ENCODE assay signal across 13 cellular contexts in the genomic region with DNA sequence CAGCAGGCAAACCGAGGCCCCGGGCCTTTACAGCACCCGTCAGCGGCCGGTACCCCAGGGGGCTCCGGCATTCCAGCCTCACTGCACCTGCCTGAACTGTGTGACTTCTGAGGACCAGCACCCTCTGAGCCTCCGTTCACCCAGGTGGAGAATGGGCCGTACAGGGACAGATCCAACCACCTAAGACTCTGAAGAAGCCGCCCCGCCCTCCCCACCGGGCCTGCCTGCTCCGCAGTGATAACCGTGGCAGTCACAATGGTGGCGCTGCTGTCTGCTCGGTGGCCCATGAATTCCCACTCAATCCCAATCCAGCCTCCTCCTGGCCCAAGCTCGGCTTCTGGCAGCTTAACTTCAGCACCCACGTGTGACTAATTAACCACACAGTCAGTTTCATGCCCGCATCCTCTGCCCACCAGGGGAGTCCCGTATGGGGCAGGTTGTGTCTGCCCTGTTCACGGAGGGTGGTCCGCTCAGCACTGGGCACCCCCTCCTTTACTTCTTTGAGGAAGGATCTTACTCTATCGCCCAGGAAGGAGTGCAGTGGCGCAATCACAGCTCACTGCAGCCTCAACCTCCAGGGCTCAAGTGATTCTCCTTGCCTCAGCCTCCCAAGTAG. TPM values are rescaled to one million over a fixed set of nuclear protein-coding genes. Genes with fewer than 3 reads are reported as not detected.
DNase-seq lines count a peak whose midpoint lies in the region; ATAC-seq, FAIRE-seq and TF ChIP-seq lines count a peak whose summit lies in the region.
"Had no signal": no experiment of that assay in that cellular context is flagged by ENCODE, and none has a peak within 500 bp of the region (broad histone marks: within the 10 kb centered on the region; RNA-seq: fewer than 3 reads in every experiment).

No MANE protein-coding gene starts in this region.

- no peaks in the 10 kb centered on the region for H3K27me3 Mint-ChIP-seq in activated CD4-positive, alpha-beta T cell treated with anti-CD3 and anti-CD28 coated beads, Interleukin-2, amount 10 ng/mL, durations not matched to agents 24 days and 14 days
- H3K27me3 Mint-ChIP-seq in stimulated activated naive CD8-positive, alpha-beta T cell treated with anti-CD3 and anti-CD28 coated beads, Interleukin-15, Interleukin-2, amounts not matched to agents 100 ng/mL and 50 ng/mL, for 24 hours = no peaks in the 10 kb centered on the region

- in situ Hi-C loops in GM12878 (cut with MboI) (loop anchor here (5.0 kb wide), 1 partner anchor 42 kb away; the partner anchor contains the start of gene UQCR11), HAP-1 (cut with MboI; ENCODE audit: low sequenced_read_pairs) (no loop called here)

- FAIRE-seq in GM12878 (lab: Jason Lieb, UNC) = peak; percentile 49
- FAIRE-seq: A204.1 had no signal

- H3K36me3 ChIP-seq in GM12878 (ENCODE audit: control insufficient read depth in 2 of 2, insufficient read depth in 2 of 2, low read length in 1 of 2) = peaks cover 4 to 17% of the 10 kb centered on the region in 2 experiments; a peak in 3 of 4 replicates
- peaks cover 57% of the 10 kb centered on the region for H3K36me3 ChIP-seq in HAP-1 (replicated peaks)

- no peak for DNase-seq in activated CD4-positive, alpha-beta T cell treated with anti-CD3 and anti-CD28 coated beads, Interleukin-2, amount 10 ng/mL, durations not matched to agents 24 days and 14 days
- DNase-seq in activated CD4-positive, alpha-beta T cell treated with anti-CD3 and anti-CD28 coated beads, Interleukin-2, amount 50 U/mL, for 4 hours = no peak
- no peak for DNase-seq in GM12878 (ENCODE audit: low read depth, low spot score)
- DNase-seq in NCI-H526 treated with DMSO at 0.1 percent for 48 hours (lab: John Stamatoyannopoulos, UW) = no peak
- DNase-seq in NCI-H510A (lab: John Stamatoyannopoulos, UW) = no peak
- no peak for DNase-seq in HAP-1 (ENCODE audit: low spot score in 2 of 2)
- DNase-seq: activated CD4-positive, alpha-beta T cell treated with anti-CD3 and anti-CD28 coated beads, Interleukin-2, amount 50 U/mL, for 1 hour; NCI-H2081 treated with DMSO at 0.1 percent for 48 hours; Right ventricle myocardium superior had no signal

- peak; percentile 49 for TF ChIP-seq POLR2A in GM12878 (IDR thresholded peaks at IDR 0.05; ENCODE audit: low read depth, low read length)

- intact Hi-C loops in activated CD4-positive, alpha-beta T cell treated with anti-CD3 and anti-CD28 coated beads, Interleukin-2, amount 10 ng/mL, durations not matched to agents 24 days and 14 days (cut with micrococcal nuclease) = no loop called here
- intact Hi-C loops in GM12878 (cut with micrococcal nuclease; ENCODE audit: unreplicated experiment) = loop anchor here (5.0 kb wide), 1 partner anchor 42 kb away; the partner anchor contains the start of gene UQCR11

- H3K9me3 Mint-ChIP-seq in activated CD4-positive, alpha-beta T cell treated with anti-CD3 and anti-CD28 coated beads, Interleukin-2, amount 10 ng/mL, durations not matched to agents 24 days and 14 days = no peaks in the 10 kb centered on the region
- no peaks in the 10 kb centered on the region for H3K9me3 Mint-ChIP-seq in stimulated activated naive CD8-positive, alpha-beta T cell treated with anti-CD3 and anti-CD28 coated beads, Interleukin-15, Interleukin-2, amounts not matched to agents 100 ng/mL and 50 ng/mL, for 24 hours

- no peaks in the 10 kb centered on the region for H3K27me3 ChIP-seq in GM12878 (replicated peaks in 1 of 2; ENCODE audit: control insufficient read depth in 2 of 2, insufficient read depth in 2 of 2, low read length in 1 of 2)
- no peaks in the 10 kb centered on the region for H3K27me3 ChIP-seq in HAP-1 (ENCODE audit: low read depth)

- H3K36me3 Mint-ChIP-seq in activated CD4-positive, alpha-beta T cell treated with anti-CD3 and anti-CD28 coated beads, Interleukin-2, amount 10 ng/mL, durations not matched to agents 24 days and 14 days (ENCODE audit: low read depth) = peaks cover 24% of the 10 kb centered on the region
- H3K36me3 Mint-ChIP-seq in stimulated activated naive CD8-positive, alpha-beta T cell treated with anti-CD3 and anti-CD28 coated beads, Interleukin-15, Interleukin-2, amounts not matched to agents 100 ng/mL and 50 ng/mL, for 24 hours (ENCODE audit: low read depth) = peaks cover 7% of the 10 kb centered on the region

- peak overlapping the region; percentile 83 for H3K4me2 ChIP-seq in GM12878 (ENCODE audit: control insufficient read depth, insufficient read depth)

- CTCF ChIA-PET in GM12878 (lab: Yijun Ruan, JAX) = interaction anchor here (0.6 to 2.2 kb wide), 6 partner anchors 20 to 103 kb away, joined by 3 to 10 read pairs (median 4); no protein-coding TSS in a partner anchor

- H4K20me1 ChIP-seq in GM12878 (ENCODE audit: control insufficient read depth, insufficient read depth) = no peaks in the 10 kb centered on the region; the same call in 1 of the 2 replicates

- peak overlapping the region; percentile 76 for H3K9ac ChIP-seq in GM12878 (ENCODE audit: control insufficient read depth, insufficient read depth, low read length)

- no peak overlapping the region for H2AFZ ChIP-seq in GM12878 (ENCODE audit: control insufficient read depth, low read depth, low read length)

- H3K4me3 Mint-ChIP-seq in activated CD4-positive, alpha-beta T cell treated with anti-CD3 and anti-CD28 coated beads, Interleukin-2, amount 10 ng/mL, durations not matched to agents 24 days and 14 days = peak overlapping the region; percentile 7
- peak overlapping the region; percentile 54 for H3K4me3 Mint-ChIP-seq in stimulated activated naive CD8-positive, alpha-beta T cell treated with anti-CD3 and anti-CD28 coated beads, Interleukin-15, Interleukin-2, amounts not matched to agents 100 ng/mL and 50 ng/mL, for 24 hours

- peaks cover 17% of the 10 kb centered on the region for H3K4me1 Mint-ChIP-seq in activated CD4-positive, alpha-beta T cell treated with anti-CD3 and anti-CD28 coated beads, Interleukin-2, amount 10 ng/mL, durations not matched to agents 24 days and 14 days
- H3K4me1 Mint-ChIP-seq in stimulated activated naive CD8-positive, alpha-beta T cell treated with anti-CD3 and anti-CD28 coated beads, Interleukin-15, Interleukin-2, amounts not matched to agents 100 ng/mL and 50 ng/mL, for 24 hours (ENCODE audit: low read depth) = peaks cover 29% of the 10 kb centered on the region

- BruUV-seq in GM12878 (replicated peaks; lab: Mats Ljungman, UMichigan) = TSS peak; percentile 53

- peak overlapping the region; percentile 37 for H3K27ac Mint-ChIP-seq in activated CD4-positive, alpha-beta T cell treated with anti-CD3 and anti-CD28 coated beads, Interleukin-2, amount 10 ng/mL, durations not matched to agents 24 days and 14 days
- peak overlapping the region; percentile 55 for H3K27ac Mint-ChIP-seq in stimulated activated naive CD8-positive, alpha-beta T cell treated with anti-CD3 and anti-CD28 coated beads, Interleukin-15, Interleukin-2, amounts not matched to agents 100 ng/mL and 50 ng/mL, for 24 hours

- H3K27ac ChIP-seq in GM12878 (ENCODE audit: control insufficient read depth, insufficient read depth) = peak overlapping the region; percentile 90

- SMC1A ChIA-PET in GM12878 (lab: Charles Lee; ENCODE audit: uncharacterized antibody, unreplicated experiment) = interaction anchor here (0.8 to 3.3 kb wide), 3 partner anchors 15 to 58 kb away, joined by 3 to 30 read pairs (median 3); no protein-coding TSS in a partner anchor

- RAD21 ChIA-PET in GM12878 (lab: Charles Lee; ENCODE audit: unreplicated experiment) = interaction anchor here (0.8 to 3.1 kb wide), 8 partner anchors 16 to 158 kb away, joined by 3 to 19 read pairs (median 6); partner anchors contain the start of genes MBD3 and REEP6

- no peaks in the 10 kb centered on the region for H3K9me3 ChIP-seq in GM12878 (replicated peaks; ENCODE audit: control insufficient read depth, insufficient read depth, low read length)
- no peaks in the 10 kb centered on the region for H3K9me3 ChIP-seq in HAP-1

- no peak for TF ChIP-seq EP300 in GM12878 (IDR thresholded peaks at IDR 0.05; ENCODE audit: borderline replicate concordance in 1 of 2, control insufficient read depth in 1 of 2, low read depth in 2 of 2, low read length in 2 of 2)

- TF ChIP-seq CTCF in GM12878 (IDR thresholded peaks at IDR 0.05 in 2 of 3, conservative IDR thresholded peaks at IDR 0.05 in 1 of 3; ENCODE audit: control insufficient read depth in 2 of 3, extremely low read depth in 1 of 3, insufficient read depth in 1 of 3, low read depth in 3 of 3, low read length in 3 of 3) = peak in 2 of 3 experiments; percentile 2 to 46; a peak in 2 of 6 replicates

- H3K4me1 ChIP-seq in GM12878 (ENCODE audit: control insufficient read depth, insufficient read depth, low read length) (peaks cover 25% of the 10 kb centered on the region), HAP-1 (no peaks in the 10 kb centered on the region)

- WGBS in GM12878 (ENCODE audit: insufficient coverage, insufficient replicate concordance, low lambda C conversion rate, missing lambda C conversion rate) = 3% methylated on average over 23 of the region's 23 CpGs

- POLR2A ChIA-PET in GM12878 (lab: Charles Lee) = interaction anchor here (0.7 to 1.0 kb wide), 4 partner anchors 11 to 58 kb away, joined by 3 to 4 read pairs (median 4); no protein-coding TSS in a partner anchor

- peak; percentile 2 for ATAC-seq in HG03097 (IDR thresholded peaks at IDR 0.05; ENCODE audit: low FRiP score, unreplicated experiment)
- ATAC-seq in GM12878 = peak; percentile 47
- ATAC-seq: HCT116 had no signal

- H3K4me3 ChIP-seq in GM12878 (peak overlapping the region; percentile 91), HAP-1 (no peak overlapping the region)

- peaks cover 60% of the 10 kb centered on the region for H3K79me2 ChIP-seq in GM12878 (ENCODE audit: control insufficient read depth, insufficient read depth, low read length)

- no peak; the same call in 1 of the 2 replicates for TF ChIP-seq RAD21 in GM12878 (IDR thresholded peaks at IDR 0.05; ENCODE audit: insufficient read depth, low read depth, low read length)

RNA-seq across cellular contexts. Expression of gene TCF3, which starts 3.4 kb away (rescaled TPM):
- total RNA-seq in activated CD4-positive, alpha-beta T cell treated with anti-CD3 and anti-CD28 coated beads, Interleukin-2, amount 10 ng/mL, durations not matched to agents 24 days and 14 days = 147 and 154 TPM in 2 replicates
- total RNA-seq in GM12878 (2013; cell fraction: nucleolus; rRNA removed) = 89.3 and 101 TPM in 2 replicates
- total RNA-seq in GM12878 (2014; rRNA removed) = 147 and 165 TPM in 2 replicates
- total RNA-seq in GM12878 (2014; rRNA removed; fragmentation: Illumina TruSeq; extraction: Trizol) = 65.3 and 81.4 TPM in 2 replicates
- total RNA-seq in GM12878 (2021) = 262 and 282 TPM in 2 replicates
- polyA plus RNA-seq in GM12878 (2011; ENCODE audit: low read depth) = 129 TPM
- 52.4 and 65.0 TPM in 2 replicates for polyA plus RNA-seq in GM12878 (2011; rRNA removed)
- 82.5 and 151 TPM in 2 replicates for polyA plus RNA-seq in GM12878 (2011; cell fraction: cytosol; rRNA removed)
- polyA plus RNA-seq in GM12878 (2011; cell fraction: nucleus; rRNA removed) = 292 and 390 TPM in 2 replicates
- 223 and 266 TPM in 2 replicates for polyA plus RNA-seq in GM12878 (2012)
- polyA plus RNA-seq in GM12878 (2014; fragmentation: Illumina TruSeq; extraction: Trizol) = 32.7 and 76.5 TPM in 2 replicates
- 10 to 100 TPM in 1 of 2 experiments, 1 to 10 TPM in 1; 6.7 to 24.0 TPM for polyA plus RNA-seq in GM12878 (2014; fragmentation: Nextera tagmentation; extraction: Ambion mirVana)
- polyA plus RNA-seq in GM12878 (2014; rRNA removed) = 191 and 239 TPM in 2 replicates
- polyA plus RNA-seq in GM12878 (2016; fragmentation: Nextera tagmentation; extraction: Ambion mirVana) = 10 to 100 TPM; 50.6 to 58.3 TPM
- 24.4 and 53.7 TPM in 2 replicates for polyA minus RNA-seq in GM12878 (2011; rRNA and poly(A)+ RNA removed)
- polyA minus RNA-seq in GM12878 (2011; cell fraction: cytosol; rRNA and poly(A)+ RNA removed) = 50.1 and 67.3 TPM in 2 replicates
- polyA minus RNA-seq in GM12878 (2011; cell fraction: nucleus; rRNA and poly(A)+ RNA removed) = 29.3 and 52.0 TPM in 2 replicates

RNA-seq across cellular contexts. Expression of gene UQCR11, which starts 43.8 kb away (rescaled TPM):
- total RNA-seq in activated CD4-positive, alpha-beta T cell treated with anti-CD3 and anti-CD28 coated beads, Interleukin-2, amount 10 ng/mL, durations not matched to agents 24 days and 14 days = 194 and 195 TPM in 2 replicates
- 26.2 and 28.8 TPM in 2 replicates for total RNA-seq in GM12878 (2013; cell fraction: nucleolus; rRNA removed)
- 107 and 113 TPM in 2 replicates for total RNA-seq in GM12878 (2014; rRNA removed)
- total RNA-seq in GM12878 (2014; rRNA removed; fragmentation: Illumina TruSeq; extraction: Trizol) = 28.6 and 30.2 TPM in 2 replicates
- total RNA-seq in GM12878 (2021) = 223 and 247 TPM in 2 replicates
- 21.7 TPM for polyA plus RNA-seq in GM12878 (2011; ENCODE audit: low read depth)
- 191 and 219 TPM in 2 replicates for polyA plus RNA-seq in GM12878 (2011; rRNA removed)
- 138 and 274 TPM in 2 replicates for polyA plus RNA-seq in GM12878 (2011; cell fraction: cytosol; rRNA removed)
- 79.3 and 87.4 TPM in 2 replicates for polyA plus RNA-seq in GM12878 (2011; cell fraction: nucleus; rRNA removed)
- 111 and 143 TPM in 2 replicates for polyA plus RNA-seq in GM12878 (2012)
- polyA plus RNA-seq in GM12878 (2014; fragmentation: Illumina TruSeq; extraction: Trizol) = 15.8 and 29.0 TPM in 2 replicates
- polyA plus RNA-seq in GM12878 (2014; fragmentation: Nextera tagmentation; extraction: Ambion mirVana) = 100 to 1,000 TPM; 166 to 418 TPM
- 146 and 157 TPM in 2 replicates for polyA plus RNA-seq in GM12878 (2014; rRNA removed)
- 100 to 1,000 TPM; 520 to 586 TPM for polyA plus RNA-seq in GM12878 (2016; fragmentation: Nextera tagmentation; extraction: Ambion mirVana)
- 13.8 and 24.5 TPM in 2 replicates for polyA minus RNA-seq in GM12878 (2011; rRNA and poly(A)+ RNA removed)
- polyA minus RNA-seq in GM12878 (2011; cell fraction: cytosol; rRNA and poly(A)+ RNA removed) = 18.3 and 26.5 TPM in 2 replicates
- 12.0 and 23.8 TPM in 2 replicates for polyA minus RNA-seq in GM12878 (2011; cell fraction: nucleus; rRNA and poly(A)+ RNA removed)

RNA-seq across cellular contexts. Expression of gene MBD3, which starts 56.4 kb away (rescaled TPM):
- total RNA-seq in activated CD4-positive, alpha-beta T cell treated with anti-CD3 and anti-CD28 coated beads, Interleukin-2, amount 10 ng/mL, durations not matched to agents 24 days and 14 days = 132 and 140 TPM in 2 replicates
- total RNA-seq in GM12878 (2013; cell fraction: nucleolus; rRNA removed) = 37.4 and 45.4 TPM in 2 replicates
- 93.6 and 105 TPM in 2 replicates for total RNA-seq in GM12878 (2014; rRNA removed)
- total RNA-seq in GM12878 (2014; rRNA removed; fragmentation: Illumina TruSeq; extraction: Trizol) = 16.7 and 21.0 TPM in 2 replicates
- total RNA-seq in GM12878 (2021) = 95.9 and 107 TPM in 2 replicates
- 8.0 TPM for polyA plus RNA-seq in GM12878 (2011; ENCODE audit: low read depth)
- polyA plus RNA-seq in GM12878 (2011; rRNA removed) = 10.2 and 21.8 TPM in 2 replicates
- 40.6 and 75.9 TPM in 2 replicates for polyA plus RNA-seq in GM12878 (2011; cell fraction: cytosol; rRNA removed)
- polyA plus RNA-seq in GM12878 (2011; cell fraction: nucleus; rRNA removed) = 66.8 and 112 TPM in 2 replicates
- 39.0 and 47.6 TPM in 2 replicates for polyA plus RNA-seq in GM12878 (2012)
- polyA plus RNA-seq in GM12878 (2014; fragmentation: Illumina TruSeq; extraction: Trizol) = 2.9 and 6.6 TPM in 2 replicates
- polyA plus RNA-seq in GM12878 (2014; fragmentation: Nextera tagmentation; extraction: Ambion mirVana) = 1 to 10 TPM in 1 of 2 experiments, under 1 TPM in 1; 0.13 to 1.7 TPM
- polyA plus RNA-seq in GM12878 (2014; rRNA removed) = 91.0 and 117 TPM in 2 replicates
- 10 to 100 TPM; 22.0 to 40.2 TPM for polyA plus RNA-seq in GM12878 (2016; fragmentation: Nextera tagmentation; extraction: Ambion mirVana)
- polyA minus RNA-seq in GM12878 (2011; rRNA and poly(A)+ RNA removed) = 27.1 and 50.4 TPM in 2 replicates
- 25.1 and 31.5 TPM in 2 replicates for polyA minus RNA-seq in GM12878 (2011; cell fraction: cytosol; rRNA and poly(A)+ RNA removed)
- polyA minus RNA-seq in GM12878 (2011; cell fraction: nucleus; rRNA and poly(A)+ RNA removed) = 11.4 and 26.6 TPM in 2 replicates
